ENCODE assay signal across 1 cellular context in the genomic region with DNA sequence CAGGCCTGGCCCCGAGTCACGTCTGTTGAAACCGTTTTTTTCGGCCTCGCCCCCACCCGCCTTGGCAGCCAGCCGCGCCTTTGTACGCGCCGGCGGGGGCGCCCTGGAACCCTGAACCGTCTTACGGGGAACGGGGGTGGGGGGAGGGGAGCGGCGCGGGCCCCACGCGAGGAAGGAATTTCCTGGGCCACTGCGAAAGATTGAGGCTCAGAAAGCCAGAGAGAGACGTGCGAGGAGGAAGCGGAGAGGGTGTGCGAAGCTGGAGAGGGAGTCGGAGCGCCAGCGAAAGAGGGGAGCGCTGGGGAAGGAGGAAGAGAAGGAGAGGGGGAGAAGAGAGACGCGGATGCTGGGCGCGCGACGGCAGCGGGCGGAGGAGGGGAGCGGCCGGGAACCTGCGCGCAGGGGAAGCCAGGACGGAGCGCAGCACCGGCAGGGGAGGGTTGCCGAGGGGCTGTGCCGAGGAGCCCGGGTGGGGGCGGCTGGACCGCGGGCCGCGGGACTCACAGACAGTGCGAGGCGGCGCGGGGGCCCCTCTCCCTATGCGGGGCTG.
TF ChIP-seq lines count a peak whose summit lies in the region.

No MANE protein-coding gene starts in this region.

TF ChIP-seq in H1, 55 proteins besides CTCF, POLR2A, EP300 and RAD21:
- TF ChIP-seq GABPA (IDR thresholded peaks at IDR 0.05; ENCODE audit: borderline replicate concordance, insufficient read depth, low read length) (peak; percentile 67; the same call in 1 of the 2 replicates), SP2 (IDR thresholded peaks at IDR 0.05; ENCODE audit: low read length) (no peak), GTF2F1 (IDR thresholded peaks at IDR 0.05; ENCODE audit: borderline replicate concordance, low read depth, low read length) (no peak), CHD1 (IDR thresholded peaks at IDR 0.05; ENCODE audit: low read depth, low read length) (no peak), CHD2 (IDR thresholded peaks at IDR 0.05; ENCODE audit: low read length) (no peak), KDM5A (IDR thresholded peaks at IDR 0.05; ENCODE audit: low read length) (no peak), SP1 (IDR thresholded peaks at IDR 0.05; ENCODE audit: low read depth, low read length) (no peak), TAF7 (optimal IDR thresholded peaks at IDR 0.05; ENCODE audit: borderline replicate concordance, low read depth, low read length) (no peak), NANOG (IDR thresholded peaks at IDR 0.05; ENCODE audit: insufficient read depth, low read depth, low read length, poor library complexity, severe bottlenecking) (no peak), SIN3A (conservative IDR thresholded peaks at IDR 0.05 in 1 of 2, IDR thresholded peaks at IDR 0.05 in 1 of 2; ENCODE audit: low read depth in 1 of 2, low read length in 2 of 2) (0 out of 4 replicates have a peak, but pooled peaks of 1 of the 2 experiments have one; percentile 41), CREB1 (IDR thresholded peaks at IDR 0.05) (0 out of 2 replicates have a peak, but pooled peaks have one; percentile 24), NRF1 (IDR thresholded peaks at IDR 0.05; ENCODE audit: low read depth, low read length) (no peak), CEBPB (IDR thresholded peaks at IDR 0.05; ENCODE audit: low read depth, low read length) (no peak), ASH2L (IDR thresholded peaks at IDR 0.05; ENCODE audit: low read length) (peak; percentile 39), TAF1 (IDR thresholded peaks at IDR 0.05; ENCODE audit: low read depth, low read length) (no peak), KDM4A (IDR thresholded peaks at IDR 0.05; ENCODE audit: low read depth, low read length, severe bottlenecking) (peak; percentile 28), CTBP2 (IDR thresholded peaks at IDR 0.05; ENCODE audit: borderline replicate concordance, insufficient read depth, insufficient read length, low read length) (no peak), RNF2 (IDR thresholded peaks at IDR 0.05; ENCODE audit: borderline replicate concordance, low read depth, low read length, missing control alignments, poor library complexity, severe bottlenecking) (peak; percentile 59), KDM1A (IDR thresholded peaks at IDR 0.05; ENCODE audit: borderline replicate concordance, low read length) (0 out of 2 replicates have a peak, but pooled peaks have one; percentile 56), MAFK (IDR thresholded peaks at IDR 0.05; ENCODE audit: low read depth, low read length) (no peak), TEAD4 (IDR thresholded peaks at IDR 0.05; ENCODE audit: low read depth, low read length) (0 out of 2 replicates have a peak, but pooled peaks have one; percentile 1), EGR1 (IDR thresholded peaks at IDR 0.05; ENCODE audit: borderline replicate concordance, low read depth, low read length) (peak; percentile 89), RBBP5 (IDR thresholded peaks at IDR 0.05; ENCODE audit: borderline replicate concordance, low read depth, low read length) (peak; percentile 48; the same call in 1 of the 2 replicates), FOSL1 (IDR thresholded peaks at IDR 0.05; ENCODE audit: insufficient read depth, low read depth, low read length) (no peak), SUZ12 (IDR thresholded peaks at IDR 0.05; ENCODE audit: low read length) (peak; percentile 44)
- TF ChIP-seq, protein P1, sequence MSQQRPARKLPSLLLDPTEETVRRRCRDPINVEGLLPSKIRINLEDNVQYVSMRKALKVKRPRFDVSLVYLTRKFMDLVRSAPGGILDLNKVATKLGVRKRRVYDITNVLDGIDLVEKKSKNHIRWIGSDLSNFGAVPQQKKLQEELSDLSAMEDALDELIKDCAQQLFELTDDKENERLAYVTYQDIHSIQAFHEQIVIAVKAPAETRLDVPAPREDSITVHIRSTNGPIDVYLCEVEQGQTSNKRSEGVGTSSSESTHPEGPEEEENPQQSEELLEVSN (IDR thresholded peaks at IDR 0.05) = no peak
- TF ChIP-seq, protein P2, sequence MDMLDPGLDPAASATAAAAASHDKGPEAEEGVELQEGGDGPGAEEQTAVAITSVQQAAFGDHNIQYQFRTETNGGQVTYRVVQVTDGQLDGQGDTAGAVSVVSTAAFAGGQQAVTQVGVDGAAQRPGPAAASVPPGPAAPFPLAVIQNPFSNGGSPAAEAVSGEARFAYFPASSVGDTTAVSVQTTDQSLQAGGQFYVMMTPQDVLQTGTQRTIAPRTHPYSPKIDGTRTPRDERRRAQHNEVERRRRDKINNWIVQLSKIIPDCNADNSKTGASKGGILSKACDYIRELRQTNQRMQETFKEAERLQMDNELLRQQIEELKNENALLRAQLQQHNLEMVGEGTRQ (IDR thresholded peaks at IDR 0.05; ENCODE audit: low read length) = no peak
TF ChIP-seq in H1: peak in this region for 11.
